Comparison of ENCODE assay signal across 11 cellular contexts in the genomic region with DNA sequence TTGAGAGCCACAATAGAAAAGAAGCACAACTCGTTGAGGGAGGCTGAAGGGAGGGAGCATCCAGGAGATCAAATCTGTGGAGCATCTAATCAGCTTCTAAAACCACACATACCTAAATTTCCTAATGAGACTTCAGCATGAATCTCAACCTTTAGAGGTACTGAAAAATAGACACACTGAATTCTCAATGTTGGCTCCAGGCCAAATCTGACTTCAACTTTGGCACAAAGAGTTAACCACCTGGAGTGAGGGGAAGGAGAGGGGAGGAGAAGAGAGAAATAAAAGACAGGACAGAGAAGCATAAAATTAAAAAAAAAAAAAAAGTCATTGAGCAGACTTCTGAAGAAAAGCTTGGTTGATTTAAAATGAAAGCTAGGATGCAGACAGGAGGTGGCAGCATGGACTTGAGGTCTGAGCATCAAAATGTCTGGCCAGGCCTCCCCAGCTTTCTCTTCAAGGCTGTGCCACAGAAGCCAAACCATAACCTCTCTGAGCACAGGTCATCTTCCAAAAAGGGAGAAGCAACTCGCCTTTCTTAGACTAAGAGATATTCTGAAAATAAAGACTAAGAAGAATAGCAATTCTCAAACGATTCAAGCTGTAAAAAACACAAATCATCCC.
DNase-seq lines count a peak whose midpoint lies in the region; ATAC-seq and TF ChIP-seq lines count a peak whose summit lies in the region.
"Had no signal": no experiment of that assay in that cellular context is flagged by ENCODE, and none has a peak within 500 bp of the region (broad histone marks: within the 10 kb centered on the region; RNA-seq: fewer than 3 reads in every experiment).

No MANE protein-coding gene starts in this region.

- H3K4me1 ChIP-seq in tibial nerve = no peaks in the 10 kb centered on the region

- H3K27ac ChIP-seq in tibial nerve = no peak overlapping the region

- H3K27me3 ChIP-seq in tibial nerve = no peaks in the 10 kb centered on the region

- no peak for TF ChIP-seq POLR2A in tibial nerve (IDR thresholded peaks at IDR 0.05)

- TF ChIP-seq CTCF in fibroblast of pulmonary artery (IDR thresholded peaks at IDR 0.05; ENCODE audit: low read length, missing control alignments) (peak; percentile 34), tibial nerve (IDR thresholded peaks at IDR 0.05) (peak in 2 of 5 experiments; percentile 5 to 9)

- DNase-seq in NCI-H1694 (lab: John Stamatoyannopoulos, UW) (peak; percentile 3), NCI-H1694 treated with DMSO at 0.1 percent for 48 hours (lab: John Stamatoyannopoulos, UW) (no peak), OCI-M1 (lab: John Stamatoyannopoulos, UW) (peak; percentile 8), fibroblast of pulmonary artery (ENCODE audit: low read depth) (peak; percentile 73), retina (peak; percentile 33), tibial nerve (ENCODE audit: low spot score in 2 of 2) (no peak)
- DNase-seq: activated CD8-positive, alpha-beta memory T cell treated with anti-CD3 and anti-CD28 coated beads, Interleukin-2, amount 50 U/mL, for 4 hours; nephron progenitor cell; RPMI8226 had no signal

- H3K4me3 ChIP-seq in fibroblast of pulmonary artery (replicated peaks; ENCODE audit: low read depth, low read length) (no peak overlapping the region), tibial nerve (no peak overlapping the region)

- peaks cover 0 to 4% (median 0%) of the 10 kb centered on the region in 3 donors for H3K36me3 ChIP-seq in tibial nerve

- WGBS in tibial nerve, 2 donors = 87 to 90% methylated on average over 3 of the region's 3 CpGs

- TF ChIP-seq EP300 in tibial nerve (IDR thresholded peaks at IDR 0.05) = no peak

- H3K9me3 ChIP-seq in tibial nerve = peaks cover 0 to 24% (median 0%) of the 10 kb centered on the region in 4 donors

- ATAC-seq in GM21367 (IDR thresholded peaks at IDR 0.05; ENCODE audit: unreplicated experiment) (no peak), HG03342 (IDR thresholded peaks at IDR 0.05; ENCODE audit: unreplicated experiment) (no peak)

Comparison
In these comparisons a context has a peak if more than half of its experiments do, and no peak if none do; other contexts are left out.
1. DNase-seq: peak in NCI-H1694 (single experiment), OCI-M1 (single experiment), fibroblast of pulmonary artery (single experiment) and retina (single experiment); none in NCI-H1694 treated with DMSO at 0.1 percent for 48 hours (single experiment) and tibial nerve (0 of 2).